In genomic region chr10:2886662-2887061, GRCh38 we compare ENCODE assay signal across 1 cellular context.
TF ChIP-seq lines count a peak whose summit lies in the region.

No MANE protein-coding gene starts in this region.

TF ChIP-seq in H1, 55 proteins besides CTCF, POLR2A, EP300 and RAD21 (continued from another document):
- TF ChIP-seq ZNF274 (IDR thresholded peaks at IDR 0.05; ENCODE audit: borderline replicate concordance, extremely low read depth, low read length), result no peak
- TF ChIP-seq CBX8 (IDR thresholded peaks at IDR 0.05; ENCODE audit: borderline replicate concordance, low read depth, low read length), result no peak
- no peak for TF ChIP-seq RXRA (IDR thresholded peaks at IDR 0.05; ENCODE audit: insufficient read depth, low read depth, low read length)
- no peak for TF ChIP-seq RBBP5 (IDR thresholded peaks at IDR 0.05; ENCODE audit: borderline replicate concordance, low read depth, low read length)
- no peak for TF ChIP-seq TAF1 (IDR thresholded peaks at IDR 0.05; ENCODE audit: low read depth, low read length)
- no peak for TF ChIP-seq KDM5A (IDR thresholded peaks at IDR 0.05; ENCODE audit: low read length)
- TF ChIP-seq SIN3A (conservative IDR thresholded peaks at IDR 0.05 in 1 of 2, IDR thresholded peaks at IDR 0.05 in 1 of 2; ENCODE audit: low read depth in 1 of 2, low read length in 2 of 2), result no peak
- no peak for TF ChIP-seq E2F6 (IDR thresholded peaks at IDR 0.05)
- no peak for TF ChIP-seq TCF12 (IDR thresholded peaks at IDR 0.05; ENCODE audit: low read depth, low read length)
- TF ChIP-seq GTF2F1 (IDR thresholded peaks at IDR 0.05; ENCODE audit: borderline replicate concordance, low read depth, low read length), result no peak
- TF ChIP-seq CEBPB (IDR thresholded peaks at IDR 0.05; ENCODE audit: low read depth, low read length), result no peak
- no peak for TF ChIP-seq FOSL1 (IDR thresholded peaks at IDR 0.05; ENCODE audit: insufficient read depth, low read depth, low read length)
- no peak for TF ChIP-seq SAP30 (IDR thresholded peaks at IDR 0.05; ENCODE audit: insufficient read depth, insufficient replicate concordance, low read length)
- no peak for TF ChIP-seq SRF (IDR thresholded peaks at IDR 0.05; ENCODE audit: low read depth, low read length)
